Comparison of ENCODE assay signal across 10 cellular contexts in the genomic region with DNA sequence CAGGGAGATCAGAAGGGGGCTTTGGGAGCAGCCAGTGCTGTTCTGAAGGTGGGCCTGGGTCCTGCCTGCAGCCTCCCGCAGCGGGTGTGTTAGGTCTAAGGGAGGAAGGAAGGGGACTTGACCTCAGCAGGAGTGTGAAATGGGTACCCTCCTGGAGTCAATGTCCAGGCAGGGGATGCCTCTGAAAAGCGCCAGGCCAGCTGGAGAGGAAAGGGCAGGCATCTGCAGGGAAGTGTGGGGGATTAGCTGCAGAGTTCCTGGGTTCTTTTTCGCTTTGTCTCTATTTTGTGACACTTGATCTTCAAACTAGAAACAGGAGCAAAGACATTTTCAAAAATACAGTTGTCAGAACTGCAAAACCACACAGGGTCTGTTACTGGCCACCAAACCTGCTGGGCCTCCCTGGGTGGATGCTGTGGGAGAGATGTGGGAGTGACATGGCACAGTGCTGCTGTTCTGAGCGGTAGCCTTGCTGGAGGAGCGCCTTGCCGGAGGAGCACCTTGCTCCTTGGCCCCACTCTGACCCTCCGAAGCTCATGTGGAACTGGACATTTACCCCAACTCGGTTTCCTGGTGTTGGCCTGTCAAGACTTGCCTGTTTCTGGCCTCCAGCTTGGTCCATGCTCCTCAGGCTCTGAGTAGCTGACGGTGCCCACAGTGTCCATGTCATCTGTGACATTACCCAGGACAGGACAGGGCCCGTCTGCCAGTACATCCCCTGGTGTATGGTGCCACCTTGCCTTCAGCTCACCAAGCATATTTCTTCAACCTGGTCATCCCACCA. TPM values are rescaled to one million over a fixed set of nuclear protein-coding genes. Genes with fewer than 3 reads are reported as not detected.
DNase-seq lines count a peak whose midpoint lies in the region; ATAC-seq, FAIRE-seq and TF ChIP-seq lines count a peak whose summit lies in the region.
"Had no signal": no experiment of that assay in that cellular context is flagged by ENCODE, and none has a peak within 500 bp of the region (broad histone marks: within the 10 kb centered on the region; RNA-seq: fewer than 3 reads in every experiment).

No MANE protein-coding gene starts in this region.

- no peak for DNase-seq in activated CD4-positive, alpha-beta T cell treated with anti-CD3 and anti-CD28 coated beads, Interleukin-2, amount 10 ng/mL, durations not matched to agents 7 days and 5 days
- no peak for DNase-seq in activated CD4-positive, alpha-beta T cell treated with anti-CD3 and anti-CD28 coated beads for 48 hours
- no peak for DNase-seq in astrocyte (ENCODE audit: low read depth)
- no peak for DNase-seq in mesenchymal stem cell
- no peak for DNase-seq in PC-3
- DNase-seq in activated effector memory CD4-positive, alpha-beta T cell treated with anti-CD3 and anti-CD28 coated beads, Interleukin-2, amount 50 U/mL, for 16 hours, result no peak
- DNase-seq: activated CD4-positive, alpha-beta T cell treated with anti-CD3 and anti-CD28 coated beads, Interleukin-2, amount 50 U/mL, for 4 hours; MV-4-11 had no signal

- peaks cover 42% of the 10 kb centered on the region for H3K36me3 Mint-ChIP-seq in activated CD4-positive, alpha-beta T cell treated with anti-CD3 and anti-CD28 coated beads, Interleukin-2, amount 10 ng/mL, durations not matched to agents 7 days and 5 days (ENCODE audit: low read depth)
- peaks cover 30% of the 10 kb centered on the region for H3K36me3 Mint-ChIP-seq in astrocyte (ENCODE audit: low read depth, unreplicated experiment)

- no peak overlapping the region for H2AFZ ChIP-seq in astrocyte (ENCODE audit: low read depth, low read length)
- H2AFZ ChIP-seq in mesenchymal stem cell (ENCODE audit: low read depth, low read length), result no peak overlapping the region
- no peak overlapping the region for H2AFZ ChIP-seq in PC-3 (ENCODE audit: low read length)

- no peak overlapping the region for H2BK120ac ChIP-seq in mesenchymal stem cell (ENCODE audit: low read depth, low read length)

- H2AK5ac ChIP-seq in mesenchymal stem cell (ENCODE audit: low read length, severe bottlenecking), result no peak overlapping the region

- TF ChIP-seq CTCF in astrocyte (IDR thresholded peaks at IDR 0.05; ENCODE audit: insufficient read depth, low read depth, low read length) (no peak), PC-3 (conservative IDR thresholded peaks at IDR 0.05; ENCODE audit: low read depth, low read length) (no peak)

- peak overlapping the region; percentile 87 for H4K8ac ChIP-seq in mesenchymal stem cell (ENCODE audit: low read length)

- H3K27me3 ChIP-seq in astrocyte (ENCODE audit: insufficient read depth, low read length) (no peaks in the 10 kb centered on the region), mesenchymal stem cell (ENCODE audit: control insufficient read depth in 1 of 2, insufficient read depth in 1 of 2, low read length in 2 of 2) (no peaks in the 10 kb centered on the region), thymus (ENCODE audit: control insufficient read depth, insufficient read depth) (no peaks in the 10 kb centered on the region), PC-3 (ENCODE audit: low read length) (no peaks in the 10 kb centered on the region)

- intact Hi-C loops in PC-3 (cut with micrococcal nuclease), result loop anchor here (5.0 kb wide), 1 partner anchor 36 kb away; the partner anchor contains the start of gene KLHL22

- no peak overlapping the region for H2BK15ac ChIP-seq in mesenchymal stem cell (ENCODE audit: low read depth, poor library complexity, severe bottlenecking)

- CTCF ChIA-PET in activated CD4-positive, alpha-beta T cell treated with anti-CD3 and anti-CD28 coated beads, Interleukin-2, amount 10 ng/mL, durations not matched to agents 7 days and 5 days (lab: Charles Lee), result interaction anchor here (0.9 to 1.8 kb wide), 4 partner anchors 9 to 22 kb away, joined by 4 to 5 read pairs (median 4); no protein-coding TSS in a partner anchor
- CTCF ChIA-PET in PC-3 (lab: Charles Lee), result no interaction called here

- H3K18ac ChIP-seq in mesenchymal stem cell (ENCODE audit: low read depth in 1 of 2, low read length in 2 of 2), result peak overlapping the region; percentile 98

- H3K9me3 Mint-ChIP-seq in activated CD4-positive, alpha-beta T cell treated with anti-CD3 and anti-CD28 coated beads, Interleukin-2, amount 10 ng/mL, durations not matched to agents 7 days and 5 days, result no peaks in the 10 kb centered on the region
- no peaks in the 10 kb centered on the region for H3K9me3 Mint-ChIP-seq in astrocyte (ENCODE audit: unreplicated experiment)

- H3K4me2 ChIP-seq in astrocyte (ENCODE audit: low read length) (peak overlapping the region; percentile 80), mesenchymal stem cell (ENCODE audit: low read length, poor library complexity, severe bottlenecking) (no peak overlapping the region), PC-3 (ENCODE audit: low read length) (no peak overlapping the region)

- H2BK12ac ChIP-seq in mesenchymal stem cell (ENCODE audit: low read length in 2 of 2), result peak overlapping the region in 1 of 2 experiments; percentile 43

- H3K9me2 ChIP-seq in PC-3 (replicated peaks; ENCODE audit: low read length), result no peaks in the 10 kb centered on the region

- H3K4me1 ChIP-seq in astrocyte (ENCODE audit: insufficient read depth, low read length) (peaks cover 49% of the 10 kb centered on the region), mesenchymal stem cell (ENCODE audit: control insufficient read depth, insufficient read depth, low read depth, low read length) (peaks cover 59% of the 10 kb centered on the region), thymus (ENCODE audit: control insufficient read depth, insufficient read depth, low read length) (peaks cover 25% of the 10 kb centered on the region), PC-3 (ENCODE audit: insufficient read depth, low read length) (peaks cover 33% of the 10 kb centered on the region)

- H3F3A ChIP-seq in PC-3 (ENCODE audit: low read length, unreplicated experiment), result peaks cover 3% of the 10 kb centered on the region

- H3K27ac Mint-ChIP-seq in activated CD4-positive, alpha-beta T cell treated with anti-CD3 and anti-CD28 coated beads, Interleukin-2, amount 10 ng/mL, durations not matched to agents 7 days and 5 days, result peak overlapping the region; percentile 82
- H3K27ac Mint-ChIP-seq in astrocyte (ENCODE audit: unreplicated experiment), result peak overlapping the region; percentile 89

- ATAC-seq in PC-3 (no peak), GM19463 (IDR thresholded peaks at IDR 0.05; ENCODE audit: unreplicated experiment) (no peak)

- H3K9ac ChIP-seq in astrocyte (ENCODE audit: low read length) (peak overlapping the region; percentile 81), mesenchymal stem cell (ENCODE audit: low read length) (peak overlapping the region; percentile 84), PC-3 (ENCODE audit: low read length) (no peak overlapping the region)

- peaks cover 5% of the 10 kb centered on the region for H3K79me1 ChIP-seq in mesenchymal stem cell (replicated peaks; ENCODE audit: low read length, poor library complexity, severe bottlenecking)

- H3K14ac ChIP-seq in mesenchymal stem cell (ENCODE audit: low read length in 2 of 2), result peak overlapping the region in 1 of 2 experiments; percentile 48

- H3K9me3 ChIP-seq in astrocyte (ENCODE audit: insufficient read depth, low read depth, low read length) (no peaks in the 10 kb centered on the region), mesenchymal stem cell (ENCODE audit: control insufficient read depth, low read length) (no peaks in the 10 kb centered on the region), thymus (ENCODE audit: control insufficient read depth) (no peaks in the 10 kb centered on the region), PC-3 (ENCODE audit: low read length) (no peaks in the 10 kb centered on the region)

- H3K79me2 ChIP-seq in astrocyte (ENCODE audit: insufficient read depth, low read length), result peaks cover 90% of the 10 kb centered on the region
- H3K79me2 ChIP-seq in PC-3 (ENCODE audit: low read length), result peaks cover 77% of the 10 kb centered on the region

- peak overlapping the region in 1 of 2 experiments; percentile 34 for H3K4ac ChIP-seq in mesenchymal stem cell (ENCODE audit: low read depth in 1 of 2, low read length in 2 of 2)

- no peaks in the 10 kb centered on the region for H3K27me3 Mint-ChIP-seq in activated CD4-positive, alpha-beta T cell treated with anti-CD3 and anti-CD28 coated beads, Interleukin-2, amount 10 ng/mL, durations not matched to agents 7 days and 5 days
- no peaks in the 10 kb centered on the region for H3K27me3 Mint-ChIP-seq in astrocyte (ENCODE audit: low read depth, unreplicated experiment)

- H3K23ac ChIP-seq in mesenchymal stem cell (ENCODE audit: low read length in 2 of 2), result peak overlapping the region in 1 of 2 experiments; percentile 17

- peak overlapping the region; percentile 96 for H3K27ac ChIP-seq in astrocyte (ENCODE audit: low read depth, low read length)
- H3K27ac ChIP-seq in mesenchymal stem cell (ENCODE audit: low read length, poor library complexity, severe bottlenecking), result peak overlapping the region; percentile 86
- peak overlapping the region; percentile 62 for H3K27ac ChIP-seq in thymus (ENCODE audit: low read depth)
- H3K27ac ChIP-seq in PC-3 (ENCODE audit: low read length), result no peak overlapping the region

- H4K20me1 ChIP-seq in astrocyte (ENCODE audit: insufficient read depth, low read length) (peaks cover 86% of the 10 kb centered on the region), PC-3 (ENCODE audit: low read length) (no peaks in the 10 kb centered on the region)

- FAIRE-seq in astrocyte (lab: Jason Lieb, UNC), result no peak

- peaks cover 47% of the 10 kb centered on the region for H3K4me1 Mint-ChIP-seq in activated CD4-positive, alpha-beta T cell treated with anti-CD3 and anti-CD28 coated beads, Interleukin-2, amount 10 ng/mL, durations not matched to agents 7 days and 5 days
- peaks cover 60% of the 10 kb centered on the region for H3K4me1 Mint-ChIP-seq in astrocyte (ENCODE audit: low read depth, unreplicated experiment)

- H3K4me3 Mint-ChIP-seq in activated CD4-positive, alpha-beta T cell treated with anti-CD3 and anti-CD28 coated beads, Interleukin-2, amount 10 ng/mL, durations not matched to agents 7 days and 5 days, result no peak overlapping the region
- H3K4me3 Mint-ChIP-seq in astrocyte (ENCODE audit: unreplicated experiment), result peak overlapping the region; percentile 58

- H3K36me3 ChIP-seq in astrocyte (ENCODE audit: insufficient read depth, low read length), result peaks cover 11% of the 10 kb centered on the region
- peaks cover 26 to 43% of the 10 kb centered on the region in 2 experiments for H3K36me3 ChIP-seq in mesenchymal stem cell (ENCODE audit: control insufficient read depth in 1 of 2, insufficient read depth in 2 of 2, low read depth in 1 of 2, low read length in 2 of 2)
- peaks cover 38% of the 10 kb centered on the region for H3K36me3 ChIP-seq in thymus (ENCODE audit: control insufficient read depth, insufficient read depth)
- H3K36me3 ChIP-seq in PC-3 (ENCODE audit: low read depth, low read length), result peaks cover 20% of the 10 kb centered on the region; the same call in 1 of the 2 replicates

- 95% methylated on average over 10 of the region's 11 CpGs for WGBS in mesenchymal stem cell
- 92% methylated on average over 11 of the region's 11 CpGs for WGBS in thymus

- H4K91ac ChIP-seq in mesenchymal stem cell (ENCODE audit: low read length), result peak overlapping the region; percentile 77

- no peak overlapping the region for H2BK5ac ChIP-seq in mesenchymal stem cell (ENCODE audit: low read depth, low read length, poor library complexity, severe bottlenecking)

- H3K4me3 ChIP-seq in astrocyte (ENCODE audit: insufficient read depth, low read depth, low read length) (no peak overlapping the region), mesenchymal stem cell (ENCODE audit: insufficient read depth in 1 of 2, low read depth in 1 of 2, low read length in 2 of 2) (no peak overlapping the region), thymus (ENCODE audit: low read length) (no peak overlapping the region), PC-3 (ENCODE audit: low read length) (no peak overlapping the region)

- no TSS peak for BruUV-seq in PC-3 (replicated peaks; lab: Mats Ljungman, UMichigan)

- POLR2A ChIA-PET in activated CD4-positive, alpha-beta T cell treated with anti-CD3 and anti-CD28 coated beads, Interleukin-2, amount 10 ng/mL, durations not matched to agents 7 days and 5 days (lab: Charles Lee), result interaction anchor here (0.5 kb wide), 1 partner anchor 20 kb away, joined by 3 read pairs; no protein-coding TSS in a partner anchor
- POLR2A ChIA-PET in PC-3 (lab: Charles Lee; ENCODE audit: unreplicated experiment), result no interaction called here

RNA-seq across cellular contexts. Expression of gene MED15, which starts 25.9 kb away (rescaled TPM):
- total RNA-seq in activated CD4-positive, alpha-beta T cell treated with anti-CD3 and anti-CD28 coated beads, Interleukin-2, amount 10 ng/mL, durations not matched to agents 7 days and 5 days, result 100 to 1,000 TPM; 141 to 182 TPM
- total RNA-seq in astrocyte (127 and 153 TPM in 2 replicates), PC-3 (2014; rRNA removed) (55.9 and 71.3 TPM in 2 replicates)
- polyA plus RNA-seq in mesenchymal stem cell (2013, experiment 1 of 2), result 63.2 TPM
- polyA plus RNA-seq in mesenchymal stem cell (2013, experiment 2 of 2), result 60.2 TPM
- polyA plus RNA-seq in thymus, result 61.6 TPM

RNA-seq across cellular contexts. Expression of gene KLHL22, which starts 37.7 kb away (rescaled TPM):
- total RNA-seq in activated CD4-positive, alpha-beta T cell treated with anti-CD3 and anti-CD28 coated beads, Interleukin-2, amount 10 ng/mL, durations not matched to agents 7 days and 5 days, result 10 to 100 TPM; 38.7 to 40.1 TPM
- total RNA-seq in astrocyte, result 13.7 and 14.0 TPM in 2 replicates
- 10.8 TPM for polyA plus RNA-seq in mesenchymal stem cell (2013, experiment 1 of 2)
- polyA plus RNA-seq in mesenchymal stem cell (2013, experiment 2 of 2), result 10.8 TPM
- polyA plus RNA-seq in thymus, result 14.2 TPM
- total RNA-seq in PC-3 (2014; rRNA removed), result 14.8 TPM in 2 replicates
